ENCODE assay signal across 32 cellular contexts in the genomic region with DNA sequence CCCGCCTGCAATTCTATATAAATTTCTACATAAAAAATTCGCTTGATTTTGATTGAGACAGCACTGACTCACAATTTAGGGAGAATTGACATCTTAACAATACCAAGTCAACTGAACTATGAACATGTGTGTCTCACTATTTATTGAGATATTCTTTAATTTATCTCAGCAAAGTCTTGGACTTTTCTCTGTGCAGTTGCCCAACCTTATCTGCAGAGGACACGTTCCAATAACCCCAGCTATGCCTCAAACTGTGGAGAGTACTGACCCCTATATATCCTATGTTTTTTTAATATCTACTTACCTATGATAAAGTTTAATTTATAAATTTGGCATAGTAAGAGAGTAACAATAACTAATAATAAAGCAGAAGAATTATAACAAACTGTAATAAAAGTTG.
A peak's percentile ranks its signal among the peaks of the same experiment; 100 is the strongest.
DNase-seq lines count a peak whose midpoint lies in the region; ATAC-seq, FAIRE-seq and TF ChIP-seq lines count a peak whose summit lies in the region.
"Had no signal": no experiment of that assay in that cellular context is flagged by ENCODE, and none has a peak within 500 bp of the region (broad histone marks: within the 10 kb centered on the region; RNA-seq: fewer than 3 reads in every experiment).

No MANE protein-coding gene starts in this region.

- TF ChIP-seq POLR2A in A549 (IDR thresholded peaks at IDR 0.05; ENCODE audit: low read length) (no peak), K562 (conservative IDR thresholded peaks at IDR 0.05) (no peak)

- intact Hi-C loops in K562 (cut with micrococcal nuclease): no loop called here

- H3K9me1 ChIP-seq in K562 (ENCODE audit: control insufficient read depth, insufficient read depth, low read length): no peaks in the 10 kb centered on the region

- H3K4me1 ChIP-seq in A549 (no peaks in the 10 kb centered on the region), HEK293 (ENCODE audit: control insufficient read depth, insufficient read depth, low read length) (no peaks in the 10 kb centered on the region), K562 (replicated peaks in 1 of 2; ENCODE audit: control insufficient read depth in 2 of 2, insufficient read depth in 2 of 2, low read length in 2 of 2) (no peaks in the 10 kb centered on the region; a peak in 1 of 5 replicates)
- H3K4me1 ChIP-seq: BE2C had no signal

- H3K79me2 ChIP-seq in K562 (ENCODE audit: control insufficient read depth, insufficient read depth, low read length): no peaks in the 10 kb centered on the region

- H3K27ac ChIP-seq in A549 (no peak overlapping the region), HEK293 (ENCODE audit: extremely low read depth, low read depth, low read length) (no peak overlapping the region), K562 (ENCODE audit: extremely low read depth, low read depth, low read length) (no peak overlapping the region)
- H3K27ac ChIP-seq: 22Rv1; BLaER1; BLaER1 treated with 17β-estradiol and CSF1 and Interleukin-3, amounts not matched to agents 10 nM and 100 nM; C4-2B had no signal

- no peak for ATAC-seq in A549
- ATAC-seq in K562: peak; percentile 65; the same call in 2 of the 3 replicates
- ATAC-seq: CD8-positive, alpha-beta T cell had no signal

- POLR2A ChIA-PET in A549 (lab: Yijun Ruan, JAX): no interaction called here
- POLR2A ChIA-PET in HEK293 (lab: Yijun Ruan, JAX): no interaction called here
- POLR2A ChIA-PET in K562 (lab: Yijun Ruan, JAX): no interaction called here

- H3K36me3 ChIP-seq in HEK293 (ENCODE audit: control insufficient read depth in 2 of 2, insufficient read depth in 1 of 2, low read length in 2 of 2): no peaks in the 10 kb centered on the region
- no peaks in the 10 kb centered on the region for H3K36me3 ChIP-seq in K562 (ENCODE audit: control insufficient read depth, insufficient read depth, low read length)
- H3K36me3 ChIP-seq: BE2C; BLaER1; BLaER1 treated with 17β-estradiol and CSF1 and Interleukin-3, amounts not matched to agents 10 nM and 100 nM had no signal

- in situ Hi-C loops in K562 (cut with MboI): no loop called here

- no TSS peak for BruUV-seq in K562 (replicated peaks; lab: Mats Ljungman, UMichigan)

- FAIRE-seq in A549 (lab: Jason Lieb, UNC) (peak; percentile 39), K562 (lab: Jason Lieb, UNC) (no peak)
- FAIRE-seq: A204.1, D721Med had no signal

- H3K4me2 ChIP-seq in A549 (no peak overlapping the region), K562 (ENCODE audit: insufficient read depth, low read length) (no peak overlapping the region)
- H3K4me2 ChIP-seq: BLaER1; BLaER1 treated with 17β-estradiol and CSF1 and Interleukin-3, amounts not matched to agents 10 nM and 100 nM had no signal

- TF ChIP-seq CTCF in A549 (IDR thresholded peaks at IDR 0.05) (no peak), HEK293 (tag by site-specific recombination; IDR thresholded peaks at IDR 0.05) (no peak), K562 (IDR thresholded peaks at IDR 0.05 in 2 of 3, conservative IDR thresholded peaks at IDR 0.05 in 1 of 3; ENCODE audit: insufficient read depth in 2 of 3, low read depth in 1 of 3, low read length in 3 of 3) (no peak)

- H3K27me3 ChIP-seq in K562 (ENCODE audit: control insufficient read depth in 2 of 2, insufficient read depth in 2 of 2, low read length in 2 of 2): no peaks in the 10 kb centered on the region
- H3K27me3 ChIP-seq: BE2C; BLaER1; BLaER1 treated with 17β-estradiol and CSF1 and Interleukin-3, amounts not matched to agents 10 nM and 100 nM had no signal

- H3K4me3 ChIP-seq in A549 (no peak overlapping the region), HEK293 (ENCODE audit: low read depth, low read length) (no peak overlapping the region), K562 (no peak overlapping the region)
- H3K4me3 ChIP-seq: BLaER1; BLaER1 treated with 17β-estradiol and CSF1 and Interleukin-3, amounts not matched to agents 10 nM and 100 nM had no signal

- CTCF ChIA-PET in A549 (lab: Yijun Ruan, JAX) (no interaction called here), HEK293 (lab: Yijun Ruan, JAX) (no interaction called here), K562 (lab: Yijun Ruan, JAX; ENCODE audit: low intra/inter-chr PET ratio) (no interaction called here)

- no peaks in the 10 kb centered on the region for H4K20me1 ChIP-seq in K562 (replicated peaks; ENCODE audit: control insufficient read depth, insufficient read depth, low read length)
- H4K20me1 ChIP-seq: BLaER1; BLaER1 treated with 17β-estradiol and CSF1 and Interleukin-3, amounts not matched to agents 10 nM and 100 nM had no signal

- H3K9ac ChIP-seq in K562 (ENCODE audit: insufficient read depth in 1 of 2, low read depth in 2 of 2, low read length in 2 of 2): no peak overlapping the region
- H3K9ac ChIP-seq: BLaER1; BLaER1 treated with 17β-estradiol and CSF1 and Interleukin-3, amounts not matched to agents 10 nM and 100 nM had no signal

- TF ChIP-seq RAD21 in A549 (conservative IDR thresholded peaks at IDR 0.05 in 1 of 2, IDR thresholded peaks at IDR 0.05 in 1 of 2) (no peak), K562 (CRISPR knock-in tag; conservative IDR thresholded peaks at IDR 0.05 in 1 of 2, IDR thresholded peaks at IDR 0.05 in 1 of 2) (no peak)

- no peak for TF ChIP-seq EP300 in A549 (IDR thresholded peaks at IDR 0.05)
- no peak for TF ChIP-seq EP300 in K562 (IDR thresholded peaks at IDR 0.05; ENCODE audit: low read length)

- WGBS in A549 (ENCODE audit: missing lambda C conversion rate): 37% methylated on average over 3 of the region's 3 CpGs
- 45% methylated on average over 3 of the region's 3 CpGs for WGBS in K562 (ENCODE audit: insufficient coverage, low coverage, missing lambda C conversion rate)

- H3K9me3 ChIP-seq in A549: no peaks in the 10 kb centered on the region
- no peaks in the 10 kb centered on the region for H3K9me3 ChIP-seq in HEK293 (ENCODE audit: control insufficient read depth, insufficient read depth, low read depth, low read length)
- no peaks in the 10 kb centered on the region for H3K9me3 ChIP-seq in K562 (replicated peaks; ENCODE audit: control insufficient read depth, insufficient read depth, low read depth, low read length)
- H3K9me3 ChIP-seq: BE2C; BLaER1; BLaER1 treated with 17β-estradiol and CSF1 and Interleukin-3, amounts not matched to agents 10 nM and 100 nM; Caco-2 had no signal

- no peak for DNase-seq in A549 (ENCODE audit: low read depth in 1 of 2, low spot score in 1 of 2)
- no peak for DNase-seq in K562 (ENCODE audit: extremely low read depth in 1 of 4, low spot score in 3 of 4)
- no peak for DNase-seq in GF-D8 (lab: John Stamatoyannopoulos, UW)
- no peak for DNase-seq in medulla oblongata (ENCODE audit: extremely low spot score)
- no peak for DNase-seq in NCI-H1092 treated with DMSO at 0.1 percent for 48 hours (lab: John Stamatoyannopoulos, UW)
- DNase-seq: 8988T; ACHN; AML-193; BE2C; C1 segment of cervical spinal cord; Caco-2; Calu3; CD4-positive, alpha-beta memory T cell; CD4-positive, alpha-beta T cell; CD4-positive, CD25-positive, alpha-beta regulatory T cell; CD8-positive, alpha-beta memory T cell; CD8-positive, alpha-beta T cell; COR-L47; DMS 273 treated with DMSO at 0.1 percent for 48 hours; DMS153; DMS53; DMS79; DMS79 treated with DMSO at 0.1 percent for 48 hours; DND-41; EL had no signal

- no peak overlapping the region for H2AFZ ChIP-seq in K562 (ENCODE audit: low read depth, low read length)

TF ChIP-seq in A549, 52 proteins besides CTCF, POLR2A, EP300 and RAD21 (continues in another document):
- TF ChIP-seq, protein P1, sequence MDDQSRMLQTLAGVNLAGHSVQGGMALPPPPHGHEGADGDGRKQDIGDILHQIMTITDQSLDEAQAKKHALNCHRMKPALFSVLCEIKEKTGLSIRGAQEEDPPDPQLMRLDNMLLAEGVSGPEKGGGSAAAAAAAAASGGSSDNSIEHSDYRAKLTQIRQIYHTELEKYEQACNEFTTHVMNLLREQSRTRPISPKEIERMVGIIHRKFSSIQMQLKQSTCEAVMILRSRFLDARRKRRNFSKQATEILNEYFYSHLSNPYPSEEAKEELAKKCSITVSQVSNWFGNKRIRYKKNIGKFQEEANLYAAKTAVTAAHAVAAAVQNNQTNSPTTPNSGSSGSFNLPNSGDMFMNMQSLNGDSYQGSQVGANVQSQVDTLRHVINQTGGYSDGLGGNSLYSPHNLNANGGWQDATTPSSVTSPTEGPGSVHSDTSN (IDR thresholded peaks at IDR 0.05): no peak
- TF ChIP-seq HOXA7 (CRISPR knock-in tag; IDR thresholded peaks at IDR 0.05) (no peak), HOXB5 (CRISPR knock-in tag; IDR thresholded peaks at IDR 0.05) (no peak), HOXB13 (CRISPR knock-in tag; IDR thresholded peaks at IDR 0.05; ENCODE audit: low read depth) (no peak), FOSL2 (IDR thresholded peaks at IDR 0.05) (no peak), FOSL2 (CRISPR knock-in tag; IDR thresholded peaks at IDR 0.05) (no peak)

TF ChIP-seq in HEK293, 187 proteins besides CTCF, POLR2A, EP300 and RAD21:
- TF ChIP-seq ZNF664 (tag by site-specific recombination; IDR thresholded peaks at IDR 0.05) (peak; percentile 69), ZBTB7A (tag by site-specific recombination; IDR thresholded peaks at IDR 0.05; ENCODE audit: low read depth) (no peak)

TF ChIP-seq in K562, 482 proteins besides CTCF, POLR2A, EP300 and RAD21:
- TF ChIP-seq, protein P2, sequence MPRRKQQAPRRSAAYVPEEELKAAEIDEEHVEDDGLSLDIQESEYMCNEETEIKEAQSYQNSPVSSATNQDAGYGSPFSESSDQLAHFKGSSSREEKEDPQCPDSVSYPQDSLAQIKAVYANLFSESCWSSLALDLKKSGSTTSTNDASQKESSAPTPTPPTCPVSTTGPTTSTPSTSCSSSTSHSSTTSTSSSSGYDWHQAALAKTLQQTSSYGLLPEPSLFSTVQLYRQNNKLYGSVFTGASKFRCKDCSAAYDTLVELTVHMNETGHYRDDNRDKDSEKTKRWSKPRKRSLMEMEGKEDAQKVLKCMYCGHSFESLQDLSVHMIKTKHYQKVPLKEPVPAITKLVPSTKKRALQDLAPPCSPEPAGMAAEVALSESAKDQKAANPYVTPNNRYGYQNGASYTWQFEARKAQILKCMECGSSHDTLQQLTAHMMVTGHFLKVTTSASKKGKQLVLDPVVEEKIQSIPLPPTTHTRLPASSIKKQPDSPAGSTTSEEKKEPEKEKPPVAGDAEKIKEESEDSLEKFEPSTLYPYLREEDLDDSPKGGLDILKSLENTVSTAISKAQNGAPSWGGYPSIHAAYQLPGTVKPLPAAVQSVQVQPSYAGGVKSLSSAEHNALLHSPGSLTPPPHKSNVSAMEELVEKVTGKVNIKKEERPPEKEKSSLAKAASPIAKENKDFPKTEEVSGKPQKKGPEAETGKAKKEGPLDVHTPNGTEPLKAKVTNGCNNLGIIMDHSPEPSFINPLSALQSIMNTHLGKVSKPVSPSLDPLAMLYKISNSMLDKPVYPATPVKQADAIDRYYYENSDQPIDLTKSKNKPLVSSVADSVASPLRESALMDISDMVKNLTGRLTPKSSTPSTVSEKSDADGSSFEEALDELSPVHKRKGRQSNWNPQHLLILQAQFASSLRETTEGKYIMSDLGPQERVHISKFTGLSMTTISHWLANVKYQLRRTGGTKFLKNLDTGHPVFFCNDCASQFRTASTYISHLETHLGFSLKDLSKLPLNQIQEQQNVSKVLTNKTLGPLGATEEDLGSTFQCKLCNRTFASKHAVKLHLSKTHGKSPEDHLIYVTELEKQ (CRISPR knock-in tag; IDR thresholded peaks at IDR 0.05): no peak
- TF ChIP-seq CEBPB (tag; IDR thresholded peaks at IDR 0.05): 0 out of 2 replicates have a peak, but pooled peaks have one; percentile 29
